1 cellular context compared by ENCODE assay signal in the genomic region with DNA sequence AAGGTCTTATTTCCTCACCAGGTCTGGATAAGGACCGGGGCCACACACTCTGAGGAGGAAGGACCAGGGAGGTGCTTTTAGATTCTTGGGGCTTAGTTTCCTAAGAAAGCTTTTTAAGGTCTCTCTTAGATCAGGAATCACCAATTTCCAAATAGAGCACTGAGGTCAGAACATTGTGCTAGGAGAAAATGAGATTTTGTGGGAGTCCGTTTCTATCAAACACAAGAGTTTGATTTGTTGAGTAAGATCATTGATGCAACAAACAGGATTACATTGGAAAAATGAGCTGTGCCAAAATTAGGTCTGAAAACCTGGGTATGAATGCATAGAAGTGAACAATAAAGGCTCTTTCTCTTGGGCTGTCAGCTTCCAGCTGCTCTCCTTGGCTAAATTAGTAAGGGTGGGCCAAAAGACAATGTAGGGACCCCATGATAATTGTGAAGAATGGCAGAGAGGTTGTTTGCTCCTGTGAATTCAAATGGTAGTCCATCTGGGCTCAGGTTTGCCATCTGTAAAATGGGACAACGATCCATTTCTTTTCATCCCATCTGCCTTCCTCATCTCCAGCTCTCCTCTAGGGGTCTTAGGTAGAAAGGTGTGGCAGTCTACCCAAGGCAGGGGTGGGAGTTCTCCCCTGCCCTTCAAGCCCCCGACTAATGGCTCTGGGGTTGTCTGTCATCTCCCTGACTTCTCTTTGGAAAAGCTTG.
A peak's percentile ranks its signal among the peaks of the same experiment; 100 is the strongest.
TF ChIP-seq lines count a peak whose summit lies in the region.

No MANE protein-coding gene starts in this region.

TF ChIP-seq in liver, 16 proteins besides CTCF, POLR2A, EP300 and RAD21 (continued from another document):
- TF ChIP-seq YY1 (IDR thresholded peaks at IDR 0.05) (no peak), HNF4A (conservative IDR thresholded peaks at IDR 0.05) (peak in 1 of 2 donors; percentile 36), GABPA (IDR thresholded peaks at IDR 0.05 in 1 of 2, conservative IDR thresholded peaks at IDR 0.05 in 1 of 2) (no peak), EGR1 (IDR thresholded peaks at IDR 0.05; ENCODE audit: low read depth in 2 of 2) (no peak), NR2F2 (IDR thresholded peaks at IDR 0.05) (no peak), RXRA (IDR thresholded peaks at IDR 0.05) (peak; percentile 13 to 45)
- TF ChIP-seq, protein P1, sequence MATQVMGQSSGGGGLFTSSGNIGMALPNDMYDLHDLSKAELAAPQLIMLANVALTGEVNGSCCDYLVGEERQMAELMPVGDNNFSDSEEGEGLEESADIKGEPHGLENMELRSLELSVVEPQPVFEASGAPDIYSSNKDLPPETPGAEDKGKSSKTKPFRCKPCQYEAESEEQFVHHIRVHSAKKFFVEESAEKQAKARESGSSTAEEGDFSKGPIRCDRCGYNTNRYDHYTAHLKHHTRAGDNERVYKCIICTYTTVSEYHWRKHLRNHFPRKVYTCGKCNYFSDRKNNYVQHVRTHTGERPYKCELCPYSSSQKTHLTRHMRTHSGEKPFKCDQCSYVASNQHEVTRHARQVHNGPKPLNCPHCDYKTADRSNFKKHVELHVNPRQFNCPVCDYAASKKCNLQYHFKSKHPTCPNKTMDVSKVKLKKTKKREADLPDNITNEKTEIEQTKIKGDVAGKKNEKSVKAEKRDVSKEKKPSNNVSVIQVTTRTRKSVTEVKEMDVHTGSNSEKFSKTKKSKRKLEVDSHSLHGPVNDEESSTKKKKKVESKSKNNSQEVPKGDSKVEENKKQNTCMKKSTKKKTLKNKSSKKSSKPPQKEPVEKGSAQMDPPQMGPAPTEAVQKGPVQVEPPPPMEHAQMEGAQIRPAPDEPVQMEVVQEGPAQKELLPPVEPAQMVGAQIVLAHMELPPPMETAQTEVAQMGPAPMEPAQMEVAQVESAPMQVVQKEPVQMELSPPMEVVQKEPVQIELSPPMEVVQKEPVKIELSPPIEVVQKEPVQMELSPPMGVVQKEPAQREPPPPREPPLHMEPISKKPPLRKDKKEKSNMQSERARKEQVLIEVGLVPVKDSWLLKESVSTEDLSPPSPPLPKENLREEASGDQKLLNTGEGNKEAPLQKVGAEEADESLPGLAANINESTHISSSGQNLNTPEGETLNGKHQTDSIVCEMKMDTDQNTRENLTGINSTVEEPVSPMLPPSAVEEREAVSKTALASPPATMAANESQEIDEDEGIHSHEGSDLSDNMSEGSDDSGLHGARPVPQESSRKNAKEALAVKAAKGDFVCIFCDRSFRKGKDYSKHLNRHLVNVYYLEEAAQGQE (IDR thresholded peaks at IDR 0.05), result no peak
- TF ChIP-seq, protein P2, sequence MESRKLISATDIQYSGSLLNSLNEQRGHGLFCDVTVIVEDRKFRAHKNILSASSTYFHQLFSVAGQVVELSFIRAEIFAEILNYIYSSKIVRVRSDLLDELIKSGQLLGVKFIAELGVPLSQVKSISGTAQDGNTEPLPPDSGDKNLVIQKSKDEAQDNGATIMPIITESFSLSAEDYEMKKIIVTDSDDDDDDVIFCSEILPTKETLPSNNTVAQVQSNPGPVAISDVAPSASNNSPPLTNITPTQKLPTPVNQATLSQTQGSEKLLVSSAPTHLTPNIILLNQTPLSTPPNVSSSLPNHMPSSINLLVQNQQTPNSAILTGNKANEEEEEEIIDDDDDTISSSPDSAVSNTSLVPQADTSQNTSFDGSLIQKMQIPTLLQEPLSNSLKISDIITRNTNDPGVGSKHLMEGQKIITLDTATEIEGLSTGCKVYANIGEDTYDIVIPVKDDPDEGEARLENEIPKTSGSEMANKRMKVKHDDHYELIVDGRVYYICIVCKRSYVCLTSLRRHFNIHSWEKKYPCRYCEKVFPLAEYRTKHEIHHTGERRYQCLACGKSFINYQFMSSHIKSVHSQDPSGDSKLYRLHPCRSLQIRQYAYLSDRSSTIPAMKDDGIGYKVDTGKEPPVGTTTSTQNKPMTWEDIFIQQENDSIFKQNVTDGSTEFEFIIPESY (IDR thresholded peaks at IDR 0.05), result no peak
